In the genomic region with DNA sequence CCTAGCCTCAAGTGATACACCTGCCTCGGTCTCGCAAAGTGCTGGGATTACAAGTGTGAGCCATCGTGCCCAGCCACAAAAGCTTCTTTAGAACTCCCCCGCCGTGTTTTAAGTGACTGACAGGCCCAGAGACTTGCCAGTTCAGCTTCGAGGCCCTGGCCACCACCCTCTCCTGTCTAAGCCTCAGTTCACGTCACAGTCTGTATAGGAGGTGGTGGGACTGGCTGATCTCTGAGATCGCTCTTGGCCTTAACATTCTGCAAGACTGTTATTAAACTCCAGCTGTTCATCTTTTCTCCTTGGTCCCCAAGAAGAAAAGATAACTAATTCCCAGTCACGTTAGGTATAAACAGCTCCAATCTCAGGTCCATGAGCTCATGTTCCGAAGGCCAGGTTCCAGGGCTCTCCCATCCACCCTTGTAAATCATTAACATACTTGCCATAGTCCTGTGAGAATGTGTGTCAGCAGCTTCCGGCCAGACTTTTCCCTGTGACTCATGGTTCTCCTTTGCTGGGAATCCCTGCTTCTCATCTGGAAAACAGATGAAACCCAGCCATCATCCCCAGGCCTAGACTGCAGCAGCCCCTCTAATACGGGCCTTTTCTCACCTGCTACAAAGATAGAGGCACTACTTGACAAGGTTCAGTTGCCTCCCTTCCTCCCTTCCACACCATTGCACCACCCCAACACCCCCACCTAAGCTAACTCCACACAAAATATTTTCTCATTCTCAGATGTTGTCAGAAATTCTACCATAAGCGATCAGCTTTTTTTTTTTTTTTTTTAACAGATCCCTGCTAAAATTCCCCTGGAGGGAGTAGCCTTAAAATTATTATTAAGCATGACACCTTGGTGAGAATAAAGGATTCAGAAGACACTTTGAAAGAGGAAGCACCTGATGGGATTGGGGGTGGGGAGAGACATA, we compare ENCODE assay signal across 1 cellular context.
A peak's percentile ranks its signal among the peaks of the same experiment; 100 is the strongest.
TF ChIP-seq lines count a peak whose summit lies in the region.

No MANE protein-coding gene starts in this region.

TF ChIP-seq in HepG2, 621 proteins besides CTCF, POLR2A, EP300 and RAD21 (continued from another document and continues in another):
- TF ChIP-seq, protein P1, sequence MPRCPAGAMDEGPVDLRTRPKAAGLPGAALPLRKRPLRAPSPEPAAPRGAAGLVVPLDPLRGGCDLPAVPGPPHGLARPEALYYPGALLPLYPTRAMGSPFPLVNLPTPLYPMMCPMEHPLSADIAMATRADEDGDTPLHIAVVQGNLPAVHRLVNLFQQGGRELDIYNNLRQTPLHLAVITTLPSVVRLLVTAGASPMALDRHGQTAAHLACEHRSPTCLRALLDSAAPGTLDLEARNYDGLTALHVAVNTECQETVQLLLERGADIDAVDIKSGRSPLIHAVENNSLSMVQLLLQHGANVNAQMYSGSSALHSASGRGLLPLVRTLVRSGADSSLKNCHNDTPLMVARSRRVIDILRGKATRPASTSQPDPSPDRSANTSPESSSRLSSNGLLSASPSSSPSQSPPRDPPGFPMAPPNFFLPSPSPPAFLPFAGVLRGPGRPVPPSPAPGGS (CRISPR knock-in tag; IDR thresholded peaks at IDR 0.05), result no peak
- TF ChIP-seq SIN3A (IDR thresholded peaks at IDR 0.05; ENCODE audit: borderline replicate concordance, low read depth, low read length) (peak; percentile 39; the same call in 1 of the 2 replicates), HMGA1 (CRISPR knock-in tag; conservative IDR thresholded peaks at IDR 0.05) (no peak), ZIK1 (CRISPR knock-in tag; IDR thresholded peaks at IDR 0.05; ENCODE audit: borderline replicate concordance, low read depth) (no peak), SIX1 (CRISPR knock-in tag; IDR thresholded peaks at IDR 0.05; ENCODE audit: borderline replicate concordance) (peak; percentile 17; the same call in 1 of the 2 replicates), ZNF878 (CRISPR knock-in tag; IDR thresholded peaks at IDR 0.05) (no peak), ZFP36L1 (CRISPR knock-in tag; IDR thresholded peaks at IDR 0.05) (peak; percentile 42; the same call in 1 of the 2 replicates), SNAPC2 (CRISPR knock-in tag; IDR thresholded peaks at IDR 0.05) (no peak), ZBTB3 (CRISPR knock-in tag; IDR thresholded peaks at IDR 0.05; ENCODE audit: borderline replicate concordance, low read depth) (no peak), FOXO4 (CRISPR knock-in tag; conservative IDR thresholded peaks at IDR 0.05) (no peak), ZNF24 (IDR thresholded peaks at IDR 0.05) (no peak), ZNF562 (CRISPR knock-in tag; IDR thresholded peaks at IDR 0.05; ENCODE audit: borderline replicate concordance) (no peak), RBM39 (IDR thresholded peaks at IDR 0.05; ENCODE audit: low read depth, low read length, poor library complexity, severe bottlenecking) (no peak), ZNF646 (CRISPR knock-in tag; IDR thresholded peaks at IDR 0.05) (no peak), SMAD1 (CRISPR knock-in tag; IDR thresholded peaks at IDR 0.05; ENCODE audit: borderline replicate concordance, low read depth) (no peak), MYC (CRISPR knock-in tag; IDR thresholded peaks at IDR 0.05; ENCODE audit: borderline replicate concordance) (no peak), ATF1 (CRISPR knock-in tag; IDR thresholded peaks at IDR 0.05) (no peak), ZSCAN30 (CRISPR knock-in tag; IDR thresholded peaks at IDR 0.05) (no peak), ZFP36 (IDR thresholded peaks at IDR 0.05; ENCODE audit: borderline replicate concordance, low read depth, low read length, partially characterized antibody) (no peak), HMG20B (CRISPR knock-in tag; conservative IDR thresholded peaks at IDR 0.05) (no peak), CHD2 (IDR thresholded peaks at IDR 0.05; ENCODE audit: low read depth, low read length) (no peak), RARG (CRISPR knock-in tag; IDR thresholded peaks at IDR 0.05; ENCODE audit: low read depth) (no peak), JUN (CRISPR knock-in tag; IDR thresholded peaks at IDR 0.05) (peak; percentile 73; the same call in 1 of the 2 replicates), DNMT1 (CRISPR knock-in tag; IDR thresholded peaks at IDR 0.05) (no peak), PRPF4 (IDR thresholded peaks at IDR 0.05; ENCODE audit: low read depth, low read length, poor library complexity, severe bottlenecking) (peak; percentile 14), ZSCAN21 (CRISPR knock-in tag; IDR thresholded peaks at IDR 0.05; ENCODE audit: borderline replicate concordance) (peak; percentile 30), ELF3 (CRISPR knock-in tag; IDR thresholded peaks at IDR 0.05) (peak; percentile 58), MAZ (IDR thresholded peaks at IDR 0.05; ENCODE audit: borderline replicate concordance, low read depth, low read length) (no peak), MAZ (CRISPR knock-in tag; IDR thresholded peaks at IDR 0.05; ENCODE audit: low read depth) (peak; percentile 33; the same call in 1 of the 2 replicates), ZNF343 (CRISPR knock-in tag; IDR thresholded peaks at IDR 0.05) (no peak), RELA (CRISPR knock-in tag; IDR thresholded peaks at IDR 0.05) (no peak), ZFP82 (CRISPR knock-in tag; IDR thresholded peaks at IDR 0.05; ENCODE audit: borderline replicate concordance) (no peak), CHCHD3 (CRISPR knock-in tag; IDR thresholded peaks at IDR 0.05) (no peak), AGO1 (IDR thresholded peaks at IDR 0.05; ENCODE audit: low read depth, low read length, poor library complexity, severe bottlenecking) (no peak), HNRNPK (IDR thresholded peaks at IDR 0.05; ENCODE audit: low read depth, low read length, poor library complexity, severe bottlenecking) (no peak), SIX4 (CRISPR knock-in tag; IDR thresholded peaks at IDR 0.05) (peak; percentile 52; the same call in 1 of the 2 replicates), RFXAP (CRISPR knock-in tag; IDR thresholded peaks at IDR 0.05; ENCODE audit: borderline replicate concordance) (no peak), ZNF225 (CRISPR knock-in tag; IDR thresholded peaks at IDR 0.05) (no peak), HOMEZ (CRISPR knock-in tag; IDR thresholded peaks at IDR 0.05; ENCODE audit: low read depth) (no peak), NFKB2 (CRISPR knock-in tag; IDR thresholded peaks at IDR 0.05; ENCODE audit: borderline replicate concordance) (no peak)
- TF ChIP-seq, protein P2, sequence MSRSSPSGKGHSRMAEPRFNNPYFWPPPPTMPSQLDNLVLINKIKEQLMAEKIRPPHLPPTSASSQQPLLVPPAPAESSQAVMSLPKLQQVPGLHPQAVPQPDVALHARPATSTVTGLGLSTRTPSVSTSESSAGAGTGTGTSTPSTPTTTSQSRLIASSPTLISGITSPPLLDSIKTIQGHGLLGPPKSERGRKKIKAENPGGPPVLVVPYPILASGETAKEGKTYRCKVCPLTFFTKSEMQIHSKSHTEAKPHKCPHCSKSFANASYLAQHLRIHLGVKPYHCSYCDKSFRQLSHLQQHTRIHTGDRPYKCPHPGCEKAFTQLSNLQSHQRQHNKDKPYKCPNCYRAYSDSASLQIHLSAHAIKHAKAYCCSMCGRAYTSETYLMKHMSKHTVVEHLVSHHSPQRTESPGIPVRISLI (CRISPR knock-in tag; IDR thresholded peaks at IDR 0.05; ENCODE audit: borderline replicate concordance), result no peak
- TF ChIP-seq, protein P3, sequence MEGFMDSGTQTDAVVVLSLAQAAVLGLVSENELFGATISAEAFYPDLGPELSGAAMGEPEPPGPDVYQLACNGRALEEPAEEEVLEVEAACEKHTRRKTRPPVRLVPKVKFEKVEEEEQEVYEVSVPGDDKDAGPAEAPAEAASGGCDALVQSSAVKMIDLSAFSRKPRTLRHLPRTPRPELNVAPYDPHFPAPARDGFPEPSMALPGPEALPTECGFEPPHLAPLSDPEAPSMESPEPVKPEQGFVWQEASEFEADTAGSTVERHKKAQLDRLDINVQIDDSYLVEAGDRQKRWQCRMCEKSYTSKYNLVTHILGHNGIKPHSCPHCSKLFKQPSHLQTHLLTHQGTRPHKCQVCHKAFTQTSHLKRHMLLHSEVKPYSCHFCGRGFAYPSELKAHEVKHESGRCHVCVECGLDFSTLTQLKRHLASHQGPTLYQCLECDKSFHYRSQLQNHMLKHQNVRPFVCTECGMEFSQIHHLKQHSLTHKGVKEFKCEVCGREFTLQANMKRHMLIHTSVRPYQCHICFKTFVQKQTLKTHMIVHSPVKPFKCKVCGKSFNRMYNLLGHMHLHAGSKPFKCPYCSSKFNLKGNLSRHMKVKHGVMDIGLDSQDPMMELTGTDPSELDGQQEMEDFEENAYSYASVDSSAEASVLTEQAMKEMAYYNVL (CRISPR knock-in tag; IDR thresholded peaks at IDR 0.05; ENCODE audit: borderline replicate concordance), result peak; percentile 83; the same call in 1 of the 2 replicates
- TF ChIP-seq, protein P4, sequence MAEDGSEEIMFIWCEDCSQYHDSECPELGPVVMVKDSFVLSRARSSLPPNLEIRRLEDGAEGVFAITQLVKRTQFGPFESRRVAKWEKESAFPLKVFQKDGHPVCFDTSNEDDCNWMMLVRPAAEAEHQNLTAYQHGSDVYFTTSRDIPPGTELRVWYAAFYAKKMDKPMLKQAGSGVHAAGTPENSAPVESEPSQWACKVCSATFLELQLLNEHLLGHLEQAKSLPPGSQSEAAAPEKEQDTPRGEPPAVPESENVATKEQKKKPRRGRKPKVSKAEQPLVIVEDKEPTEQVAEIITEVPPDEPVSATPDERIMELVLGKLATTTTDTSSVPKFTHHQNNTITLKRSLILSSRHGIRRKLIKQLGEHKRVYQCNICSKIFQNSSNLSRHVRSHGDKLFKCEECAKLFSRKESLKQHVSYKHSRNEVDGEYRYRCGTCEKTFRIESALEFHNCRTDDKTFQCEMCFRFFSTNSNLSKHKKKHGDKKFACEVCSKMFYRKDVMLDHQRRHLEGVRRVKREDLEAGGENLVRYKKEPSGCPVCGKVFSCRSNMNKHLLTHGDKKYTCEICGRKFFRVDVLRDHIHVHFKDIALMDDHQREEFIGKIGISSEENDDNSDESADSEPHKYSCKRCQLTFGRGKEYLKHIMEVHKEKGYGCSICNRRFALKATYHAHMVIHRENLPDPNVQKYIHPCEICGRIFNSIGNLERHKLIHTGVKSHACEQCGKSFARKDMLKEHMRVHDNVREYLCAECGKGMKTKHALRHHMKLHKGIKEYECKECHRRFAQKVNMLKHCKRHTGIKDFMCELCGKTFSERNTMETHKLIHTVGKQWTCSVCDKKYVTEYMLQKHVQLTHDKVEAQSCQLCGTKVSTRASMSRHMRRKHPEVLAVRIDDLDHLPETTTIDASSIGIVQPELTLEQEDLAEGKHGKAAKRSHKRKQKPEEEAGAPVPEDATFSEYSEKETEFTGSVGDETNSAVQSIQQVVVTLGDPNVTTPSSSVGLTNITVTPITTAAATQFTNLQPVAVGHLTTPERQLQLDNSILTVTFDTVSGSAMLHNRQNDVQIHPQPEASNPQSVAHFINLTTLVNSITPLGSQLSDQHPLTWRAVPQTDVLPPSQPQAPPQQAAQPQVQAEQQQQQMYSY (CRISPR knock-in tag; IDR thresholded peaks at IDR 0.05), result peak; percentile 86
